ENCODE assay signal across 11 cellular contexts in the genomic region with DNA sequence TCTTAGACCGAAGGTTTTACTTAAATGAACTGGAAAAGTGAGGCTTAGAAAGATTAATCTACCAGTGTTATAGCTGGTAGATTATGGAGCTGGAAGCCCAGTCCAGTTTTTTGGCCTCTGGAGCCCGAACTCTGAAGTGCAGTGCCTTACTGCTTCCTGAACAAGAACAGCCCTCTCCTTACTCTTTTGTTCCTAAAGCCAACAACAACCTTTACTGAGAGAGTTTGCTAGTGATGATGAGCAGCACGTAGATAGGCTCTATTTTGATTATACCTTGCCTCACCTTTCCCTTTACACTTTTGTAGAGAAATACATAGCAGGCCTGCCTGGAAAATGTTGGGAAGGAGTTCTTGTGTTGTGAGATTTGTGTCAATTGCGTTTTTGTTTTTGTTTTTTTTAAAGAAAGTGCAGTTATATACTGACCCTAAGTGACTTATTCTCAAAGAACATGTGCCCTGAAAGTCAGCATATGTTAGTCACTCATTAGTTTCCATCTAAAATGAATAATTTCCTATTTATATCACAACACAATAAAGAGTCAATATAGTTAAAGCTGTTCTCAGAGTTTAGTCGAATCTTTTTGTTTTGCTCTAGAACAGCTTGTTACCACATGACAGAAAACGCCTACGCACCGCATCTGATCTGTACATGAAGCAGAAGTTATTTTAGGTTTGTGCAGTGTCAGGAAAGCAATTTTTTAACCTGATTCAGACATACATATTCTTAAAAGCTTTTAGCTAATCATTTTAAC. TPM values are rescaled to one million over a fixed set of nuclear protein-coding genes. Genes with fewer than 3 reads are reported as not detected.
A peak's percentile ranks its signal among the peaks of the same experiment; 100 is the strongest.
DNase-seq lines count a peak whose midpoint lies in the region; ATAC-seq and TF ChIP-seq lines count a peak whose summit lies in the region.
"Had no signal": no experiment of that assay in that cellular context is flagged by ENCODE, and none has a peak within 500 bp of the region (broad histone marks: within the 10 kb centered on the region; RNA-seq: fewer than 3 reads in every experiment).

No MANE protein-coding gene starts in this region.

- H3K4ac ChIP-seq in mesendoderm (ENCODE audit: low read depth, low read length), result no peak overlapping the region

- peak in 3 of 5 donors; percentile 8 to 65 (median 11) for DNase-seq in CD8-positive, alpha-beta memory T cell
- peak; percentile 38 for DNase-seq in activated CD8-positive, alpha-beta memory T cell treated with anti-CD3 and anti-CD28 coated beads, Interleukin-2, amount 50 U/mL, for 1 hour (ENCODE audit: extremely low read depth)
- no peak for DNase-seq in endothelial cell (ENCODE audit: low spot score)
- DNase-seq in stimulated activated CD4-positive, alpha-beta T cell treated with anti-CD3 and anti-CD28 coated beads, Interleukin-15, amount 100 ng/mL, for 24 hours, result peak; percentile 64
- no peak for DNase-seq in mesendoderm
- DNase-seq in NCI-H446 treated with DMSO at 0.1 percent for 48 hours (lab: John Stamatoyannopoulos, UW), result no peak

- H2BK5ac ChIP-seq in mesendoderm (ENCODE audit: low read length), result no peak overlapping the region

- POLR2A ChIA-PET in CD8-positive, alpha-beta memory T cell (lab: Charles Lee), result no interaction called here

- H3K79me2 ChIP-seq in mesendoderm (ENCODE audit: control insufficient read depth, insufficient read depth, low read length), result no peaks in the 10 kb centered on the region

- no peak overlapping the region for H3K18ac ChIP-seq in mesendoderm (ENCODE audit: low read length)

- H2BK15ac ChIP-seq in mesendoderm (replicated peaks; ENCODE audit: low read depth), result no peak overlapping the region

- no CpG with 5 or more reads among the region's 8 CpGs for WGBS in mesendoderm (ENCODE audit: extremely low coverage, insufficient coverage, low lambda C conversion rate)

- peak overlapping the region; percentile 35 for H3K4me3 ChIP-seq in CD8-positive, alpha-beta memory T cell (ENCODE audit: low read length)
- H3K4me3 ChIP-seq in mesendoderm (ENCODE audit: low read length), result no peak overlapping the region
- H3K4me3 ChIP-seq: body of pancreas, HAP-1 had no signal

- no peak overlapping the region for H3K23ac ChIP-seq in mesendoderm (ENCODE audit: low read length)

- CTCF ChIA-PET in CD8-positive, alpha-beta memory T cell (lab: Charles Lee), result interaction anchor here (1.0 kb wide), 1 partner anchor 9 kb away, joined by 3 read pairs; no protein-coding TSS in a partner anchor

- H3K36me3 Mint-ChIP-seq in CD8-positive, alpha-beta memory T cell, result peaks cover 19 to 60% (median 25%) of the 10 kb centered on the region in 3 donors
- H3K36me3 Mint-ChIP-seq in endothelial cell (ENCODE audit: low read depth, unreplicated experiment), result no peaks in the 10 kb centered on the region

- H3K9me3 ChIP-seq in CD8-positive, alpha-beta memory T cell (ENCODE audit: low read length), result no peaks in the 10 kb centered on the region
- H3K9me3 ChIP-seq: body of pancreas, HAP-1 had no signal

- TF ChIP-seq CTCF in endothelial cell (IDR thresholded peaks at IDR 0.05; ENCODE audit: unreplicated experiment), result no peak

- H3K36me3 ChIP-seq in CD8-positive, alpha-beta memory T cell (ENCODE audit: insufficient read depth, low read length), result no peaks in the 10 kb centered on the region
- no peaks in the 10 kb centered on the region for H3K36me3 ChIP-seq in mesendoderm (ENCODE audit: control insufficient read depth, insufficient read depth, low read length)

- H3K4me1 ChIP-seq in CD8-positive, alpha-beta memory T cell (ENCODE audit: insufficient read depth, low read length), result peaks cover 32% of the 10 kb centered on the region
- H3K4me1 ChIP-seq in mesendoderm (ENCODE audit: control insufficient read depth, low read depth, low read length), result no peaks in the 10 kb centered on the region

- ATAC-seq in HG02840 (IDR thresholded peaks at IDR 0.05; ENCODE audit: low FRiP score, unreplicated experiment) (no peak), GM19452 (IDR thresholded peaks at IDR 0.05; ENCODE audit: unreplicated experiment) (no peak)
- ATAC-seq: body of pancreas had no signal

- H3K4me1 Mint-ChIP-seq in CD8-positive, alpha-beta memory T cell, result peaks cover 39 to 64% (median 40%) of the 10 kb centered on the region in 3 donors
- H3K4me1 Mint-ChIP-seq in endothelial cell (ENCODE audit: unreplicated experiment), result peaks cover 37% of the 10 kb centered on the region

- no peak overlapping the region for H4K5ac ChIP-seq in mesendoderm (ENCODE audit: low read length)

- H3K9ac ChIP-seq in mesendoderm (ENCODE audit: low read length), result no peak overlapping the region

- H3K4me2 ChIP-seq in mesendoderm (ENCODE audit: low read length), result no peak overlapping the region

- H3K9me3 Mint-ChIP-seq in CD8-positive, alpha-beta memory T cell, result peaks cover 0 to 1% (median 0%) of the 10 kb centered on the region in 5 donors
- no peaks in the 10 kb centered on the region for H3K9me3 Mint-ChIP-seq in endothelial cell (ENCODE audit: unreplicated experiment)

- H3K79me1 ChIP-seq in mesendoderm (ENCODE audit: low read length), result no peaks in the 10 kb centered on the region

- H3K27ac Mint-ChIP-seq in CD8-positive, alpha-beta memory T cell, result peak overlapping the region; percentile 40 to 91 (median 55)
- peak overlapping the region; percentile 4 for H3K27ac Mint-ChIP-seq in endothelial cell (ENCODE audit: unreplicated experiment)

- no peak overlapping the region for H3K27ac ChIP-seq in CD8-positive, alpha-beta memory T cell (ENCODE audit: low read depth, low read length)
- no peak overlapping the region for H3K27ac ChIP-seq in mesendoderm (ENCODE audit: low read depth, low read length)

- no peak overlapping the region for H4K8ac ChIP-seq in mesendoderm (ENCODE audit: low read depth, low read length)

- H3K27me3 Mint-ChIP-seq in CD8-positive, alpha-beta memory T cell, result no peaks in the 10 kb centered on the region
- H3K27me3 Mint-ChIP-seq in endothelial cell (ENCODE audit: unreplicated experiment), result peaks cover 2% of the 10 kb centered on the region

- H3K56ac ChIP-seq in mesendoderm (ENCODE audit: low read length), result no peak overlapping the region

- no peak overlapping the region for H2AK5ac ChIP-seq in mesendoderm (ENCODE audit: low read length)

- H3K27me3 ChIP-seq in CD8-positive, alpha-beta memory T cell (ENCODE audit: insufficient read depth, low read length, poor library complexity, severe bottlenecking), result no peaks in the 10 kb centered on the region
- no peaks in the 10 kb centered on the region for H3K27me3 ChIP-seq in mesendoderm (ENCODE audit: insufficient read depth, low read length, poor library complexity)
- H3K27me3 ChIP-seq: body of pancreas had no signal

- H2BK120ac ChIP-seq in mesendoderm (ENCODE audit: low read depth, low read length), result no peak overlapping the region

- H3K4me3 Mint-ChIP-seq in CD8-positive, alpha-beta memory T cell, result peak overlapping the region in 3 of 7 donors; percentile 1 to 44 (median 36)
- no peak overlapping the region for H3K4me3 Mint-ChIP-seq in endothelial cell (ENCODE audit: unreplicated experiment)

RNA-seq across cellular contexts. Expression of a gene that starts 33.0 kb away (rescaled TPM):
- 10 to 100 TPM; 14.5 to 16.8 TPM for total RNA-seq in CD8-positive, alpha-beta memory T cell
- polyA plus RNA-seq in CD8-positive, alpha-beta memory T cell, result 101 TPM
- 38.2 TPM for total RNA-seq in endothelial cell (ENCODE audit: unreplicated experiment)
- 16.3 TPM for polyA plus RNA-seq in mesendoderm (2013, experiment 1 of 2)
- 16.8 TPM for polyA plus RNA-seq in mesendoderm (2013, experiment 2 of 2)

RNA-seq across cellular contexts. Expression of a gene that starts 46.9 kb away (rescaled TPM):
- not detected for total RNA-seq in CD8-positive, alpha-beta memory T cell
- not detected for polyA plus RNA-seq in CD8-positive, alpha-beta memory T cell
- not detected for total RNA-seq in endothelial cell (ENCODE audit: unreplicated experiment)
- 0.04 TPM for polyA plus RNA-seq in mesendoderm (2013, experiment 1 of 2)
- not detected for polyA plus RNA-seq in mesendoderm (2013, experiment 2 of 2)
- total RNA-seq: body of pancreas, myocyte had no signal

RNA-seq across cellular contexts. Expression of a gene that starts 53.8 kb away (rescaled TPM):
- total RNA-seq in CD8-positive, alpha-beta memory T cell, result under 1 TPM in 1 of 2 experiments, not detected in 1; 0.13 TPM
- 0.56 TPM for polyA plus RNA-seq in CD8-positive, alpha-beta memory T cell
- total RNA-seq in endothelial cell (ENCODE audit: unreplicated experiment), result 72.3 TPM
- polyA plus RNA-seq in mesendoderm (2013, experiment 1 of 2), result 6.1 TPM
- 5.7 TPM for polyA plus RNA-seq in mesendoderm (2013, experiment 2 of 2)

Comparison
In these comparisons a context has a peak if more than half of its experiments do, and no peak if none do; other contexts are left out.
1. DNase-seq: peak in CD8-positive, alpha-beta memory T cell (3 of 5), activated CD8-positive, alpha-beta memory T cell treated with anti-CD3 and anti-CD28 coated beads, Interleukin-2, amount 50 U/mL, for 1 hour (single experiment) and stimulated activated CD4-positive, alpha-beta T cell treated with anti-CD3 and anti-CD28 coated beads, Interleukin-15, amount 100 ng/mL, for 24 hours (single experiment); none in endothelial cell (single experiment), mesendoderm (single experiment) and NCI-H446 treated with DMSO at 0.1 percent for 48 hours (single experiment).
2. RNA of a gene that starts 53.8 kb away (total RNA-seq): 72.3 TPM in endothelial cell (single experiment); 0.13 TPM in CD8-positive, alpha-beta memory T cell; every median in the first group is over 10 times any median in the second.